30 cellular contexts compared by ENCODE assay signal in the genomic region with DNA sequence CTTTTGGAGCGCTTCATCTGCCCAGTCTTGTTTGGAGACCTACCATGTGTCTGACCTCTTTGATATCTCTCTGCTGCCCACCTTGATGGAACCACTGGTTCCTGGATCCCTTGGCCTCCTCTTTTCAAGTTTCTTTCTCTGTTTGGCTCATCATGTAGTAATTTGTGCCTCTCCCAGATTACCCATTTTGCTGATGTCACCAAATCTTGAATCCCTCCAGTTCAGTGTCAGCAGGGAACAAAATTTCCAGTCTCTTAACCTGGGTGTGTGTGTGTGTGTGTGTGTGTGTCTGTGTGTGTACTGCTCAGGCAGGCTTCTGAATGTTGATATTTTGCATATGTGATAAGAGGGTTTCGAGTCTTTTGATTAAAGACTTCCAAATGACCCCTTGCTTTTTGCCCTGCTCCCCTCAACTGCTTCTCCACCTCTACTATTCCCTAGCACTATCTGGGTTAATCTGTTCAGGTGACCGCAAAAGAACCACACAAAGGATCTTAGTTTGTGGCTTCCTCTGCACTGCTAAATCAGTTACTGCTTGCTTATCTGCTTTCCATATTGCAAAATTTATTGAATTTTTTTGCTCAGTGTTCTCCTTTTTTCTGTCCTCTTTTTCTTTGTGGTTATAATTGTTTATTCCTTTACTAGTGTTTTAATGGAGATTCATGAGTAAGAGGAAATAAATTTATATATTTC. TPM values are rescaled to one million over a fixed set of nuclear protein-coding genes. Genes with fewer than 3 reads are reported as not detected.
"Had no signal": no experiment of that assay in that cellular context is flagged by ENCODE, and none has a peak within 500 bp of the region (broad histone marks: within the 10 kb centered on the region; RNA-seq: fewer than 3 reads in every experiment).

No MANE protein-coding gene starts in this region.

- H3K4me3 Mint-ChIP-seq: activated naive CD4-positive, alpha-beta T cell treated with anti-CD3 and anti-CD28 coated beads, Interleukin-2, amount 10 ng/mL, durations not matched to agents 7 days and 5 days; activated naive CD8-positive, alpha-beta T cell treated with anti-CD3 and anti-CD28 coated beads, Interleukin-2, amount 10 ng/mL, durations not matched to agents 7 days and 5 days; immature natural killer cell; mesothelial cell of epicardium; naive thymus-derived CD4-positive, alpha-beta T cell; stimulated activated memory B cell treated with anti-CD40 and anti-IgM and Interleukin-4, amounts not matched to agents 10 μg/mL and 1 μg/mL and 100 μg/mL, for 72 hours had no signal

- H3K27ac ChIP-seq: ovary, sigmoid colon, suprapubic skin, tibial artery, VCaP had no signal

- ATAC-seq: esophagus mucosa; naive thymus-derived CD4-positive, alpha-beta T cell; stimulated activated memory B cell treated with anti-CD40 and anti-IgM and Interleukin-4, amounts not matched to agents 10 μg/mL and 1 μg/mL and 100 μg/mL, for 72 hours had no signal

- DNase-seq: activated CD4-positive, alpha-beta T cell treated with anti-CD3 and anti-CD28 coated beads for 4 hours; activated CD4-positive, alpha-beta T cell treated with anti-CD3 and anti-CD28 coated beads, Interleukin-2, amount 50 U/mL, for 4 hours; activated CD8-positive, alpha-beta memory T cell treated with anti-CD3 and anti-CD28 coated beads for 24 hours; activated gamma-delta T cell; activated naive CD4-positive, alpha-beta T cell treated with anti-CD3 and anti-CD28 coated beads, Interleukin-2, amount 10 ng/mL, durations not matched to agents 7 days and 5 days; activated naive CD8-positive, alpha-beta T cell treated with anti-CD3 and anti-CD28 coated beads, Interleukin-2, amount 10 ng/mL, durations not matched to agents 7 days and 5 days; activated T-cell treated with anti-CD3 and anti-CD28 coated beads, Interleukin-2, amount 50 U/mL, for 1 hour; amniotic stem cell; caudate nucleus; foreskin fibroblast; head of caudate nucleus; hypothalamus; immature natural killer cell; naive thymus-derived CD4-positive, alpha-beta T cell; ovary; retina; sigmoid colon; stimulated activated CD4-positive, alpha-beta T cell treated with anti-CD3 and anti-CD28 coated beads, Interleukin-1b, Interleukin-23, amount 100 ng/mL, for 48 hours; stimulated activated CD4-positive, alpha-beta T cell treated with anti-CD3 and anti-CD28 coated beads, Interleukin-4, amount 100 ng/mL, for 4 hours; stimulated activated CD8-positive, alpha-beta memory T cell treated with anti-CD3 and anti-CD28 coated beads, Interleukin-4, amount 100 ng/mL, for 48 hours; T-helper 9 cell; tibial artery had no signal

- H3K27ac Mint-ChIP-seq: activated naive CD4-positive, alpha-beta T cell treated with anti-CD3 and anti-CD28 coated beads, Interleukin-2, amount 10 ng/mL, durations not matched to agents 7 days and 5 days; activated naive CD8-positive, alpha-beta T cell treated with anti-CD3 and anti-CD28 coated beads, Interleukin-2, amount 10 ng/mL, durations not matched to agents 7 days and 5 days; immature natural killer cell; mesothelial cell of epicardium; naive thymus-derived CD4-positive, alpha-beta T cell; progenitor cell of endocrine pancreas; stimulated activated memory B cell treated with anti-CD40 and anti-IgM and Interleukin-4, amounts not matched to agents 10 μg/mL and 1 μg/mL and 100 μg/mL, for 72 hours had no signal

- H3K36me3 Mint-ChIP-seq: activated naive CD4-positive, alpha-beta T cell treated with anti-CD3 and anti-CD28 coated beads, Interleukin-2, amount 10 ng/mL, durations not matched to agents 7 days and 5 days; activated naive CD8-positive, alpha-beta T cell treated with anti-CD3 and anti-CD28 coated beads, Interleukin-2, amount 10 ng/mL, durations not matched to agents 7 days and 5 days; immature natural killer cell; stimulated activated memory B cell treated with anti-CD40 and anti-IgM and Interleukin-4, amounts not matched to agents 10 μg/mL and 1 μg/mL and 100 μg/mL, for 72 hours had no signal

- H3K36me3 ChIP-seq: ovary, sigmoid colon, suprapubic skin had no signal

- H3K4me2 ChIP-seq: smooth muscle cell had no signal

- H3K27me3 ChIP-seq: ovary, sigmoid colon, suprapubic skin, tibial artery had no signal

- H3K4me1 Mint-ChIP-seq: activated naive CD4-positive, alpha-beta T cell treated with anti-CD3 and anti-CD28 coated beads, Interleukin-2, amount 10 ng/mL, durations not matched to agents 7 days and 5 days; activated naive CD8-positive, alpha-beta T cell treated with anti-CD3 and anti-CD28 coated beads, Interleukin-2, amount 10 ng/mL, durations not matched to agents 7 days and 5 days; immature natural killer cell; mesothelial cell of epicardium; stimulated activated memory B cell treated with anti-CD40 and anti-IgM and Interleukin-4, amounts not matched to agents 10 μg/mL and 1 μg/mL and 100 μg/mL, for 72 hours had no signal

- FAIRE-seq: TTC549 had no signal

- H3K27me3 Mint-ChIP-seq: activated naive CD4-positive, alpha-beta T cell treated with anti-CD3 and anti-CD28 coated beads, Interleukin-2, amount 10 ng/mL, durations not matched to agents 7 days and 5 days; progenitor cell of endocrine pancreas; stimulated activated memory B cell treated with anti-CD40 and anti-IgM and Interleukin-4, amounts not matched to agents 10 μg/mL and 1 μg/mL and 100 μg/mL, for 72 hours had no signal

- H3K9me3 ChIP-seq: ovary, sigmoid colon, suprapubic skin had no signal

- H3K4me3 ChIP-seq: ovary, sigmoid colon, smooth muscle cell, suprapubic skin, tibial artery had no signal

- H3K4me1 ChIP-seq: sigmoid colon, suprapubic skin, tibial artery had no signal

RNA-seq across cellular contexts. Expression of a gene that starts 25.7 kb away (rescaled TPM):
- total RNA-seq: activated naive CD8-positive, alpha-beta T cell treated with anti-CD3 and anti-CD28 coated beads, Interleukin-2, amount 10 ng/mL, durations not matched to agents 7 days and 5 days; naive thymus-derived CD4-positive, alpha-beta T cell; smooth muscle cell had no signal
- polyA plus RNA-seq: immature natural killer cell; naive thymus-derived CD4-positive, alpha-beta T cell; smooth muscle cell had no signal
